ENCODE assay signal across 12 cellular contexts in the genomic region with DNA sequence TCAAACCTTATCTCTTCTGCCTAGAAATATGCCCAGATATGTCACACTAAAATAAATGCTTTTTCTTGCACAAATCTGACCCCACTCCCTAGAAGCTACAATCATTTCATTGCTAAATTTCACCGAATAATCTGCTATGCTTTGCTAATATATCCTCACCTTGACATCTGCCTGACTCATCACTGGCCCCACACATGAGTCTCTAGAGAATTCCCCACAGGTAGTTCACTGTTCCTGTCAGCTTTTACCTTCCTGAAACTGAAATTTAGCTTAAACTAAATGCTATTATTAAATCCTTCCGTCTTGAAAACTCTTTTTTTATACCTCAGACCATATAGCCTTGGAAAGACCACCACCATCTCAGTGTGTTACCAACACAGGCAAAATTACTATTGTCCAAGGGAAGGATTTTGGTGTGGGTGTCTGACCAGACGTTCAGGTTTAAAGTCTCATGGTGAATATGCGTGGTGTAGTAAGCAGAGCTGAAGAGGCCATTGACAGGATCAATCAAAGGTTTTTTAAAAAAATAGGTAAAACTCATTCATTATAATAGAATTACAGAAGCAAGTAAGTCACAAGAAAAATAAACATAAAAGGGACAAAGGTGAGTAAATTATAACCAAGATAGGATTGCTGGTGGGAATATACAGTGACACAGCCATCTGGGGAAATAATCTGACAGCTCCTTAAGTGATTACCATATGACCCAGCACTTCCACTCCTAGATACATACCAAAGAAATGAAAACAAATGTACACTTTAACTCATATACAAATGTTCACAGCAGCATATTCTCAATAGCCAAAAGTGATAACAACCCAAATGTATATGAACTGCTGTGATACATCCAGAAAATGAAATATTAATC.
A peak's percentile ranks its signal among the peaks of the same experiment; 100 is the strongest.
DNase-seq lines count a peak whose midpoint lies in the region; ATAC-seq and TF ChIP-seq lines count a peak whose summit lies in the region.
"Had no signal": no experiment of that assay in that cellular context is flagged by ENCODE, and none has a peak within 500 bp of the region (broad histone marks: within the 10 kb centered on the region; RNA-seq: fewer than 3 reads in every experiment).

No MANE protein-coding gene starts in this region.

- no peaks in the 10 kb centered on the region for H3K9me3 Mint-ChIP-seq in chondrocyte (ENCODE audit: low read depth)
- H3K9me3 Mint-ChIP-seq: activated CD4-positive, alpha-beta T cell treated with anti-CD3 and anti-CD28 coated beads, Interleukin-2, amount 10 ng/mL, durations not matched to agents 7 days and 5 days; T-helper 1 cell treated with Interleukin-12 subunit alpha and Interleukin-12 subunit beta and Interleukin-4 antibody, amounts not matched to agents 30 μg/mL and 1 μg/mL, for 36 hours had no signal

- peaks cover 39% of the 10 kb centered on the region for H3K4me1 Mint-ChIP-seq in chondrocyte (ENCODE audit: low read depth)

- peak; percentile 74 for ATAC-seq in GM19395 (IDR thresholded peaks at IDR 0.05; ENCODE audit: unreplicated experiment)
- ATAC-seq in HG03196 (IDR thresholded peaks at IDR 0.05; ENCODE audit: unreplicated experiment) = peak; percentile 64
- ATAC-seq in GM21367 (IDR thresholded peaks at IDR 0.05; ENCODE audit: unreplicated experiment) = no peak

- H3K27ac Mint-ChIP-seq in chondrocyte (ENCODE audit: unreplicated experiment) = peak overlapping the region; percentile 14
- H3K27ac Mint-ChIP-seq: activated CD4-positive, alpha-beta T cell treated with anti-CD3 and anti-CD28 coated beads, Interleukin-2, amount 10 ng/mL, durations not matched to agents 7 days and 5 days; T-helper 1 cell treated with Interleukin-12 subunit alpha and Interleukin-12 subunit beta and Interleukin-4 antibody, amounts not matched to agents 30 μg/mL and 1 μg/mL, for 36 hours had no signal

- H3K27me3 Mint-ChIP-seq in chondrocyte (ENCODE audit: low read depth) = no peaks in the 10 kb centered on the region
- H3K27me3 Mint-ChIP-seq: activated CD4-positive, alpha-beta T cell treated with anti-CD3 and anti-CD28 coated beads, Interleukin-2, amount 10 ng/mL, durations not matched to agents 7 days and 5 days had no signal

- DNase-seq in GM13976 (ENCODE audit: low spot score) (peak; percentile 47), chondrocyte (ENCODE audit: low spot score) (no peak), NCI-H446 (lab: John Stamatoyannopoulos, UW) (no peak)
- no peak for DNase-seq in stimulated activated CD8-positive, alpha-beta memory T cell treated with anti-CD3 and anti-CD28 coated beads, Interleukin-4, amount 100 ng/mL, for 48 hours
- DNase-seq in activated CD8-positive, alpha-beta memory T cell treated with anti-CD3 and anti-CD28 coated beads, Interleukin-2, amount 50 U/mL, for 48 hours = no peak
- DNase-seq: activated CD4-positive, alpha-beta T cell treated with anti-CD3 and anti-CD28 coated beads, Interleukin-2, amount 10 ng/mL, durations not matched to agents 7 days and 5 days; cerebellar nuclear complex; NCI-H1105 had no signal

- TF ChIP-seq CTCF in GM13976 (IDR thresholded peaks at IDR 0.05; ENCODE audit: borderline replicate concordance, control extremely low read depth, extremely low read depth, insufficient read depth, missing control alignments) = no peak
- TF ChIP-seq CTCF in chondrocyte (IDR thresholded peaks at IDR 0.05) = no peak

- in situ Hi-C loops in GM13976 (cut with MboI; ENCODE audit: low sequenced_read_pairs, unreplicated experiment) = no loop called here

- H3K36me3 Mint-ChIP-seq in chondrocyte (ENCODE audit: low read depth) = no peaks in the 10 kb centered on the region

- no peak overlapping the region for H3K4me3 Mint-ChIP-seq in chondrocyte (ENCODE audit: unreplicated experiment)
- H3K4me3 Mint-ChIP-seq: activated CD4-positive, alpha-beta T cell treated with anti-CD3 and anti-CD28 coated beads, Interleukin-2, amount 10 ng/mL, durations not matched to agents 7 days and 5 days; T-helper 1 cell treated with Interleukin-12 subunit alpha and Interleukin-12 subunit beta and Interleukin-4 antibody, amounts not matched to agents 30 μg/mL and 1 μg/mL, for 36 hours had no signal
